Comparison of ENCODE assay signal across 8 cellular contexts in genomic region chr18:58670561-58671121, GRCh38. TPM values are rescaled to one million over a fixed set of nuclear protein-coding genes. Genes with fewer than 3 reads are reported as not detected.
DNase-seq lines count a peak whose midpoint lies in the region; ATAC-seq and TF ChIP-seq lines count a peak whose summit lies in the region.

No MANE protein-coding gene starts in this region.

- WGBS in HUES64: 21% methylated on average over 25 of the region's 25 CpGs

- no peaks in the 10 kb centered on the region for H3K27me3 Mint-ChIP-seq in Caco-2 (ENCODE audit: insufficient read depth, unreplicated experiment)
- no peaks in the 10 kb centered on the region for H3K27me3 Mint-ChIP-seq in activated T-helper 17 cell treated with anti-CD3 and anti-CD28 coated beads, Interleukin-2, amount 50 U/mL, for 72 hours
- H3K27me3 Mint-ChIP-seq in immature natural killer cell (ENCODE audit: low read depth in 3 of 3): peaks cover 0 to 5% (median 0%) of the 10 kb centered on the region in 3 donors

- H3K4me1 Mint-ChIP-seq in Caco-2 (ENCODE audit: low read depth, unreplicated experiment) (peaks cover 17% of the 10 kb centered on the region), immature natural killer cell (peaks cover 33 to 48% of the 10 kb centered on the region in 2 donors)
- H3K4me1 Mint-ChIP-seq in activated T-helper 17 cell treated with anti-CD3 and anti-CD28 coated beads, Interleukin-2, amount 50 U/mL, for 72 hours: peaks cover 42% of the 10 kb centered on the region

- peak overlapping the region; percentile 77 for H3K27ac ChIP-seq in HUES64 (ENCODE audit: low read depth, low read length)
- peak overlapping the region; percentile 44 for H3K27ac ChIP-seq in substantia nigra (ENCODE audit: low read depth, low read length, poor library complexity, severe bottlenecking)

- ATAC-seq in activated T-helper 17 cell treated with anti-CD3 and anti-CD28 coated beads, Interleukin-2, amount 50 U/mL, for 72 hours (replicated peaks): no peak
- ATAC-seq in HG03175 (IDR thresholded peaks at IDR 0.05; ENCODE audit: unreplicated experiment) (no peak), HG03139 (IDR thresholded peaks at IDR 0.05; ENCODE audit: unreplicated experiment) (no peak)

- peaks cover 11% of the 10 kb centered on the region for H3K36me3 Mint-ChIP-seq in Caco-2 (ENCODE audit: insufficient read depth, unreplicated experiment)
- H3K36me3 Mint-ChIP-seq in activated T-helper 17 cell treated with anti-CD3 and anti-CD28 coated beads, Interleukin-2, amount 50 U/mL, for 72 hours (ENCODE audit: low read depth): peaks cover 34% of the 10 kb centered on the region
- H3K36me3 Mint-ChIP-seq in immature natural killer cell: peaks cover 0 to 3% (median 0%) of the 10 kb centered on the region in 3 donors

- H3K9me3 ChIP-seq in Caco-2 (no peaks in the 10 kb centered on the region), HUES64 (ENCODE audit: insufficient read depth, low read depth, low read length) (no peaks in the 10 kb centered on the region)

- no peak for DNase-seq in Caco-2
- DNase-seq in immature natural killer cell: no peak
- peak in 5 of 49 donors; percentile 48 to 72 (median 59) for DNase-seq in substantia nigra (lab: John Stamatoyannopoulos, UW)
- DNase-seq in activated CD8-positive, alpha-beta memory T cell treated with anti-CD3 and anti-CD28 coated beads for 24 hours: no peak

- peak overlapping the region; percentile 45 for H3K27ac Mint-ChIP-seq in Caco-2 (ENCODE audit: unreplicated experiment)
- peak overlapping the region; percentile 49 for H3K27ac Mint-ChIP-seq in activated T-helper 17 cell treated with anti-CD3 and anti-CD28 coated beads, Interleukin-2, amount 50 U/mL, for 72 hours
- peak overlapping the region; percentile 60 to 89 (median 82) for H3K27ac Mint-ChIP-seq in immature natural killer cell

- H3K4me1 ChIP-seq in Caco-2 (no peaks in the 10 kb centered on the region), HUES64 (ENCODE audit: insufficient read depth, low read length) (peaks cover 10% of the 10 kb centered on the region)

- CTCF ChIA-PET in Caco-2 (lab: Charles Lee): interaction anchor here (0.6 to 0.7 kb wide), 2 partner anchors 9 to 141 kb away, joined by 3 read pairs; no protein-coding TSS in a partner anchor

- H3K4me3 Mint-ChIP-seq in Caco-2 (ENCODE audit: unreplicated experiment) (peak overlapping the region; percentile 94), immature natural killer cell (peak overlapping the region; percentile 80 to 95 (median 86))
- H3K4me3 Mint-ChIP-seq in activated T-helper 17 cell treated with anti-CD3 and anti-CD28 coated beads, Interleukin-2, amount 50 U/mL, for 72 hours: peak overlapping the region; percentile 82

- POLR2A ChIA-PET in Caco-2 (lab: Charles Lee): interaction anchor here (0.6 to 1.6 kb wide), 6 partner anchors 42 to 867 kb away, joined by 3 to 12 read pairs (median 3); partner anchors contain the start of genes ALPK2 and ATP8B1

- no peak for TF ChIP-seq CTCF in Caco-2 (IDR thresholded peaks at IDR 0.05; ENCODE audit: insufficient read depth in 1 of 2, low read depth in 1 of 2, low read length in 1 of 2, severe bottlenecking in 1 of 2, unreplicated experiment in 1 of 2)

- H3K36me3 ChIP-seq in Caco-2 (ENCODE audit: control insufficient read depth, insufficient read depth, low read length) (no peaks in the 10 kb centered on the region), HUES64 (ENCODE audit: insufficient read depth, low read length) (no peaks in the 10 kb centered on the region; the same call in 1 of the 2 replicates)

- H3K4me3 ChIP-seq in Caco-2 (ENCODE audit: low read depth, low read length) (peak overlapping the region; percentile 47), HUES64 (ENCODE audit: low read length) (peak overlapping the region; percentile 77)

- TSS peak; percentile 86 for BruUV-seq in Caco-2 (replicated peaks; lab: Mats Ljungman, UMichigan)

- H3K9me3 Mint-ChIP-seq in Caco-2 (ENCODE audit: unreplicated experiment) (no peaks in the 10 kb centered on the region), immature natural killer cell (no peaks in the 10 kb centered on the region)
- H3K9me3 Mint-ChIP-seq in activated T-helper 17 cell treated with anti-CD3 and anti-CD28 coated beads, Interleukin-2, amount 50 U/mL, for 72 hours: no peaks in the 10 kb centered on the region

- H3K9ac ChIP-seq in HUES64 (ENCODE audit: low read depth, low read length): peak overlapping the region; percentile 85

- intact Hi-C loops in Caco-2 (cut with micrococcal nuclease; ENCODE audit: unreplicated experiment): loop anchor here (2.0 to 5.0 kb wide), 3 partner anchors 42 to 144 kb away; partner anchors contain the start of gene ALPK2

- H3K27me3 ChIP-seq in Caco-2 (replicated peaks; ENCODE audit: control insufficient read depth, insufficient read depth, low read length): no peaks in the 10 kb centered on the region
- H3K27me3 ChIP-seq in HUES64 (ENCODE audit: insufficient read depth, low read length): no peaks in the 10 kb centered on the region

RNA-seq across cellular contexts. Expression of gene MALT1, which starts 0.6 kb away (rescaled TPM):
- total RNA-seq in Caco-2 (2022): 19.3 and 22.6 TPM in 2 replicates
- polyA plus RNA-seq in HUES64 (2013, experiment 1 of 2): 11.5 TPM
- 12.4 TPM for polyA plus RNA-seq in HUES64 (2013, experiment 2 of 2)
- 10 to 100 TPM; 45.3 to 92.3 TPM for total RNA-seq in activated T-helper 17 cell treated with anti-CD3 and anti-CD28 coated beads, Interleukin-2, amount 50 U/mL, for 72 hours
- polyA plus RNA-seq in immature natural killer cell: 10 to 100 TPM; 18.8 to 34.2 (median 30.6) TPM

RNA-seq across cellular contexts. Expression of gene ALPK2, which starts 41.8 kb away (rescaled TPM):
- 10.7 and 12.7 TPM in 2 replicates for total RNA-seq in Caco-2 (2022)
- polyA plus RNA-seq in HUES64 (2013, experiment 1 of 2): 1.7 TPM
- polyA plus RNA-seq in HUES64 (2013, experiment 2 of 2): 1.3 TPM
- total RNA-seq in activated T-helper 17 cell treated with anti-CD3 and anti-CD28 coated beads, Interleukin-2, amount 50 U/mL, for 72 hours: 1 to 10 TPM in 1 of 2 donors, under 1 TPM in 1; 0.65 to 2.6 TPM
- polyA plus RNA-seq in immature natural killer cell: under 1 TPM in 1 of 3 donors, not detected in 2; 0.07 TPM
